22 cellular contexts compared by ENCODE assay signal in genomic region chr1:180020017-180020416, GRCh38.
"Had no signal": no experiment of that assay in that cellular context is flagged by ENCODE, and none has a peak within 500 bp of the region (broad histone marks: within the 10 kb centered on the region; RNA-seq: fewer than 3 reads in every experiment).

No MANE protein-coding gene starts in this region.

- ATAC-seq: activated CD8-positive, alpha-beta T cell treated with anti-CD3 and anti-CD28 coated beads, Interleukin-2, amount 10 ng/mL, durations not matched to agents 7 days and 5 days; activated naive CD8-positive, alpha-beta T cell treated with anti-CD3 and anti-CD28 coated beads, Interleukin-2, amount 50 U/mL, for 24 hours; WTC11 had no signal

- FAIRE-seq: astrocyte had no signal

- H3K4me3 ChIP-seq: MG63, Peyer's patch had no signal

- H3K27ac ChIP-seq: KMS-11, Peyer's patch, RWPE1 had no signal

- H3K4me1 ChIP-seq: Peyer's patch had no signal

- DNase-seq: activated CD4-positive, alpha-beta T cell treated with anti-CD3 and anti-CD28 coated beads for 48 hours; activated CD4-positive, alpha-beta T cell treated with anti-CD3 and anti-CD28 coated beads, Interleukin-2, amount 50 U/mL, for 4 hours; activated CD4-positive, CD25-positive, alpha-beta regulatory T cell treated with anti-CD3 and anti-CD28 coated beads, Interleukin-2, amount 50 U/mL, for 72 hours; activated CD8-positive, alpha-beta memory T cell treated with anti-CD3 and anti-CD28 coated beads, Interleukin-2, amount 50 U/mL, for 48 hours; activated CD8-positive, alpha-beta T cell treated with anti-CD3 and anti-CD28 coated beads, Interleukin-2, amount 10 ng/mL, durations not matched to agents 7 days and 5 days; activated effector memory CD4-positive, alpha-beta T cell treated with Interleukin-2 at 50 U/mL for 16 hours; activated naive CD4-positive, alpha-beta T cell; activated naive CD8-positive, alpha-beta T cell treated with anti-CD3 and anti-CD28 coated beads, Interleukin-2, amount 50 U/mL, for 24 hours; activated T-cell treated with anti-CD3 and anti-CD28 coated beads, Interleukin-2, amount 50 U/mL, for 1 hour; amniotic stem cell; MG63; MV-4-11; NCI-H1092 treated with DMSO at 0.1 percent for 48 hours; NCI-H1436; NCI-H1694 treated with DMSO at 0.1 percent for 48 hours; NCI-H2029 treated with DMSO at 0.1 percent for 48 hours; Peyer's patch; Right ventricle myocardium superior had no signal

- H3K9me3 ChIP-seq: MG63, Peyer's patch had no signal

- H3K27me3 ChIP-seq: MG63, Peyer's patch had no signal
